Comparison of ENCODE assay signal across 19 cellular contexts in the genomic region with DNA sequence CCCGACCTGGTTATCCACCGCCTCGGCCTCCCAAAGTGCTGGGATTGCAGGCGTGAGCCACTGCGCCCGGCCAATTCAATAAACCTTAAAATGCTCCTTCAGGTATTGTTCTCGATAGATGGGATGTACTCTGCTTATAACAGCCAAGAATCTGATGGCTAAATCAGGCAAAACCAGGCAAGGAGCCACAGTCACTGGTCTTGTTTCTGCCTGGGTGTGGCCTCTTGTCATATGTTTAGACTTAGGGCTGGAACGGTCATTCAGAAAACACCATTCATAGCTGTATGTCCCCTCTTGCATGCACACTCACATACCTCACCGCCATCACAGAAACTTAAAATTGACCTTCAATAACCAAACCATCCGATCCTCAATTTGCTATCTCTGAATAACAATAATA. TPM values are rescaled to one million over a fixed set of nuclear protein-coding genes. Genes with fewer than 3 reads are reported as not detected.
DNase-seq lines count a peak whose midpoint lies in the region; ATAC-seq and TF ChIP-seq lines count a peak whose summit lies in the region.
"Had no signal": no experiment of that assay in that cellular context is flagged by ENCODE, and none has a peak within 500 bp of the region (broad histone marks: within the 10 kb centered on the region; RNA-seq: fewer than 3 reads in every experiment).

No MANE protein-coding gene starts in this region.

- H3K79me1 ChIP-seq in mesendoderm (ENCODE audit: low read length): peaks cover 11% of the 10 kb centered on the region

- no peak overlapping the region for H3K4me2 ChIP-seq in mesendoderm (ENCODE audit: low read length)

- no peak overlapping the region for H3K4ac ChIP-seq in mesendoderm (ENCODE audit: low read depth, low read length)

- H3K9me3 ChIP-seq in left ventricle myocardium inferior (replicated peaks) (no peaks in the 10 kb centered on the region), endodermal cell (ENCODE audit: control insufficient read depth, low read length) (no peaks in the 10 kb centered on the region)
- H3K9me3 ChIP-seq: BLaER1 treated with 17β-estradiol and CSF1 and Interleukin-3, amounts not matched to agents 10 nM and 100 nM had no signal

- H3K4me3 Mint-ChIP-seq in endodermal cell (no peak overlapping the region), type B pancreatic cell (no peak overlapping the region)
- H3K4me3 Mint-ChIP-seq: CD4-positive, CD25-positive, alpha-beta regulatory T cell; H9 had no signal

- H3K18ac ChIP-seq in mesendoderm (ENCODE audit: low read length): no peak overlapping the region

- DNase-seq in left ventricle myocardium inferior: no peak
- no peak for DNase-seq in cardiac septum (ENCODE audit: low spot score)
- no peak for DNase-seq in endodermal cell
- no peak for DNase-seq in mesendoderm
- no peak for DNase-seq in type B pancreatic cell (ENCODE audit: extremely low spot score, unreplicated experiment)
- no peak for DNase-seq in OCI-M1 (lab: John Stamatoyannopoulos, UW)
- DNase-seq: ACHN; Calu3; CD4-positive, CD25-positive, alpha-beta regulatory T cell; DMS 273 treated with DMSO at 0.1 percent for 48 hours; DMS79; GOT3; H9 had no signal

- H3K36me3 Mint-ChIP-seq in endodermal cell (ENCODE audit: low read depth): no peaks in the 10 kb centered on the region
- no peaks in the 10 kb centered on the region for H3K36me3 Mint-ChIP-seq in type B pancreatic cell

- no peak overlapping the region for H3K23ac ChIP-seq in mesendoderm (ENCODE audit: low read length)

- H2BK5ac ChIP-seq in mesendoderm (ENCODE audit: low read length): no peak overlapping the region

- TF ChIP-seq CTCF in left ventricle myocardium inferior (IDR thresholded peaks at IDR 0.05; ENCODE audit: borderline replicate concordance) (no peak), endodermal cell (conservative IDR thresholded peaks at IDR 0.05) (no peak), type B pancreatic cell (conservative IDR thresholded peaks at IDR 0.05) (no peak)

- ATAC-seq in GM21390 (IDR thresholded peaks at IDR 0.05; ENCODE audit: unreplicated experiment): no peak
- ATAC-seq: GM12878, HepG2 had no signal

- no peaks in the 10 kb centered on the region for H3K9me3 Mint-ChIP-seq in endodermal cell
- no peaks in the 10 kb centered on the region for H3K9me3 Mint-ChIP-seq in type B pancreatic cell
- H3K9me3 Mint-ChIP-seq: CD4-positive, CD25-positive, alpha-beta regulatory T cell; H9 had no signal

- H3K4me1 Mint-ChIP-seq in endodermal cell (peaks cover 26% of the 10 kb centered on the region), type B pancreatic cell (ENCODE audit: unreplicated experiment) (peaks cover 5% of the 10 kb centered on the region)

- H3K36me3 ChIP-seq in left ventricle myocardium inferior (no peaks in the 10 kb centered on the region), endodermal cell (ENCODE audit: control insufficient read depth, insufficient read depth, low read length) (no peaks in the 10 kb centered on the region), mesendoderm (ENCODE audit: control insufficient read depth, insufficient read depth, low read length) (no peaks in the 10 kb centered on the region)

- no peak overlapping the region for H3K9ac ChIP-seq in endodermal cell (ENCODE audit: extremely low read depth, low read length, poor library complexity, severe bottlenecking)
- peak overlapping the region; percentile 23 for H3K9ac ChIP-seq in mesendoderm (ENCODE audit: low read length)

- H3K27me3 ChIP-seq in left ventricle myocardium inferior (ENCODE audit: low read depth): no peaks in the 10 kb centered on the region
- no peaks in the 10 kb centered on the region for H3K27me3 ChIP-seq in endodermal cell (ENCODE audit: control insufficient read depth, insufficient read depth, low read length, poor library complexity, severe bottlenecking)
- H3K27me3 ChIP-seq in mesendoderm (ENCODE audit: insufficient read depth, low read length, poor library complexity): no peaks in the 10 kb centered on the region
- H3K27me3 ChIP-seq: BLaER1 treated with 17β-estradiol and CSF1 and Interleukin-3, amounts not matched to agents 10 nM and 100 nM had no signal

- no peak overlapping the region for H4K5ac ChIP-seq in mesendoderm (ENCODE audit: low read length)

- H3K79me2 ChIP-seq in mesendoderm (ENCODE audit: control insufficient read depth, insufficient read depth, low read length): no peaks in the 10 kb centered on the region

- peaks cover 100% of the 10 kb centered on the region for H3K4me1 ChIP-seq in left ventricle myocardium inferior
- peaks cover 25% of the 10 kb centered on the region for H3K4me1 ChIP-seq in endodermal cell (ENCODE audit: control insufficient read depth, insufficient read depth, low read length)
- H3K4me1 ChIP-seq in mesendoderm (ENCODE audit: control insufficient read depth, low read depth, low read length): peaks cover 9% of the 10 kb centered on the region

- H4K8ac ChIP-seq in mesendoderm (ENCODE audit: low read depth, low read length): no peak overlapping the region

- H2AK5ac ChIP-seq in mesendoderm (ENCODE audit: low read length): no peak overlapping the region

- no peak overlapping the region for H2BK15ac ChIP-seq in mesendoderm (replicated peaks; ENCODE audit: low read depth)

- H3K27ac ChIP-seq in left ventricle myocardium inferior (replicated peaks) (peak overlapping the region; percentile 91), endodermal cell (ENCODE audit: low read depth, low read length) (no peak overlapping the region), mesendoderm (ENCODE audit: low read depth, low read length) (no peak overlapping the region)
- H3K27ac ChIP-seq: BLaER1 treated with 17β-estradiol and CSF1 and Interleukin-3, amounts not matched to agents 10 nM and 100 nM had no signal

- no peaks in the 10 kb centered on the region for H3K27me3 Mint-ChIP-seq in endodermal cell (ENCODE audit: insufficient read depth)
- peaks cover 3% of the 10 kb centered on the region for H3K27me3 Mint-ChIP-seq in type B pancreatic cell
- H3K27me3 Mint-ChIP-seq: CD4-positive, CD25-positive, alpha-beta regulatory T cell had no signal

- WGBS in endodermal cell (ENCODE audit: insufficient coverage in 1 of 2, insufficient read length in 1 of 2), 2 experiments: 91 to 94% methylated on average over 10 of the region's 10 CpGs
- no CpG with 5 or more reads among the region's 10 CpGs for WGBS in mesendoderm (ENCODE audit: extremely low coverage, insufficient coverage, low lambda C conversion rate)

- intact Hi-C loops in left ventricle myocardium inferior (cut with micrococcal nuclease) (no loop called here), cardiac septum (cut with DNase I) (no loop called here)

- H3K4me3 ChIP-seq in left ventricle myocardium inferior (no peak overlapping the region), endodermal cell (ENCODE audit: low read length) (no peak overlapping the region), mesendoderm (ENCODE audit: low read length) (no peak overlapping the region)
- H3K4me3 ChIP-seq: BLaER1 treated with 17β-estradiol and CSF1 and Interleukin-3, amounts not matched to agents 10 nM and 100 nM; GM12878 had no signal

- peak overlapping the region; percentile 59 for H3K27ac Mint-ChIP-seq in endodermal cell
- H3K27ac Mint-ChIP-seq in type B pancreatic cell: peak overlapping the region; percentile 4

- no peak overlapping the region for H2BK120ac ChIP-seq in mesendoderm (ENCODE audit: low read depth, low read length)

- peak overlapping the region; percentile 61 for H3K56ac ChIP-seq in mesendoderm (ENCODE audit: low read length)

RNA-seq across cellular contexts. Expression of gene FAM219A, which starts 7.7 kb away (rescaled TPM):
- total RNA-seq in left ventricle myocardium inferior: 22.9 TPM
- total RNA-seq in cardiac septum: 39.1 TPM
- total RNA-seq in endodermal cell: 10 to 100 TPM; 17.1 to 19.6 TPM
- 20.6 TPM for polyA plus RNA-seq in endodermal cell (2013, experiment 1 of 2)
- polyA plus RNA-seq in endodermal cell (2013, experiment 2 of 2): 19.0 TPM
- 7.3 TPM for polyA plus RNA-seq in mesendoderm (2013, experiment 1 of 2)
- polyA plus RNA-seq in mesendoderm (2013, experiment 2 of 2): 7.0 TPM
- total RNA-seq in type B pancreatic cell (ENCODE audit: low replicate concordance): 13.4 and 22.4 TPM in 2 replicates

RNA-seq across cellular contexts. Expression of gene DNAI1, which starts 8.0 kb away (rescaled TPM):
- total RNA-seq in left ventricle myocardium inferior (not detected), cardiac septum (0.30 TPM), endodermal cell (1 to 10 TPM; 2.5 to 4.1 TPM), type B pancreatic cell (ENCODE audit: low replicate concordance) (0.69 and 4.4 TPM in 2 replicates)
- 3.0 TPM for polyA plus RNA-seq in endodermal cell (2013, experiment 1 of 2)
- 1.5 TPM for polyA plus RNA-seq in endodermal cell (2013, experiment 2 of 2)
- polyA plus RNA-seq in mesendoderm (2013, experiment 1 of 2): 0.07 TPM
- polyA plus RNA-seq in mesendoderm (2013, experiment 2 of 2): 0.08 TPM
- total RNA-seq: A172; Calu3; CD4-positive, CD25-positive, alpha-beta regulatory T cell; G401; GM12878; HepG2 had no signal
- polyA plus RNA-seq: CD4-positive, CD25-positive, alpha-beta regulatory T cell; GM12878; HepG2 had no signal
